23 cellular contexts compared by ENCODE assay signal in the genomic region with DNA sequence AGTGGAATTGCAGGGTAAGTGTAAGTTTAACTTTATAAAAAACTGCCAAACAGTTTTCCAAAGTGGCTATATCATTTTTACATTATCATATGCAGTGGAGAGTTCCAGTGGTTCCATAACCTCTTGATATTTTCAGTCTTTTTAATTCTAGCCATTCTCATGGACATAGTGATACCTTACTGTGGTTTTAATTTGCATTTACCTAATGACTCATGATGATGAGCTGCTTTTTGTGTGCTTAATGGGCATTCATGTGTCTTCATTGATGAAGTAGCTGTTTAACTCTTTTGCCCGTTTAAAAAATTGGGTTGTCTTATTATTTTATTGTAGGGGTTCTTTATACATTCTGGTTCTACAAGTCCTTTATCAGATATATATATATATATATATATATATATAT. TPM values are rescaled to one million over a fixed set of nuclear protein-coding genes. Genes with fewer than 3 reads are reported as not detected.
A peak's percentile ranks its signal among the peaks of the same experiment; 100 is the strongest.
DNase-seq lines count a peak whose midpoint lies in the region; ATAC-seq and TF ChIP-seq lines count a peak whose summit lies in the region.
"Had no signal": no experiment of that assay in that cellular context is flagged by ENCODE, and none has a peak within 500 bp of the region (broad histone marks: within the 10 kb centered on the region; RNA-seq: fewer than 3 reads in every experiment).

No MANE protein-coding gene starts in this region.

- H3K27ac ChIP-seq in neutrophil, result peak overlapping the region; percentile 37
- no peak overlapping the region for H3K27ac ChIP-seq in CD4-positive, alpha-beta T cell (ENCODE audit: low read depth, low read length)
- H3K27ac ChIP-seq: 22Rv1, BLaER1, GM23248, HL-60 had no signal

- H3K4me3 ChIP-seq in neutrophil (ENCODE audit: low read depth in 1 of 2, low read length in 1 of 2), result no peak overlapping the region
- H3K4me3 ChIP-seq: BLaER1, GM23248, HAP-1 had no signal

- H3K27me3 ChIP-seq in neutrophil, result no peaks in the 10 kb centered on the region
- H3K27me3 ChIP-seq in CD4-positive, alpha-beta T cell (ENCODE audit: control insufficient read depth, insufficient read depth, low read length), result no peaks in the 10 kb centered on the region
- H3K27me3 ChIP-seq: BLaER1 had no signal

- CTCF ChIA-PET in CD4-positive, alpha-beta T cell (lab: Charles Lee), result no interaction called here

- H3K27ac Mint-ChIP-seq in activated T-helper 17 cell treated with anti-CD3 and anti-CD28 coated beads, Interleukin-2, amount 50 U/mL, for 72 hours, result no peak overlapping the region
- H3K27ac Mint-ChIP-seq in CD4-positive, alpha-beta T cell, result no peak overlapping the region

- H3K27me3 Mint-ChIP-seq in activated T-helper 17 cell treated with anti-CD3 and anti-CD28 coated beads, Interleukin-2, amount 50 U/mL, for 72 hours, result no peaks in the 10 kb centered on the region
- no peaks in the 10 kb centered on the region for H3K27me3 Mint-ChIP-seq in CD4-positive, alpha-beta T cell
- H3K27me3 Mint-ChIP-seq: CD4-positive, alpha-beta memory T cell had no signal

- H3K36me3 Mint-ChIP-seq in activated T-helper 17 cell treated with anti-CD3 and anti-CD28 coated beads, Interleukin-2, amount 50 U/mL, for 72 hours (ENCODE audit: low read depth), result peaks cover 16% of the 10 kb centered on the region
- peaks cover 54% of the 10 kb centered on the region for H3K36me3 Mint-ChIP-seq in CD4-positive, alpha-beta T cell (ENCODE audit: low read depth)

- intact Hi-C loops in posterior cingulate gyrus (cut with DNase I), result no loop called here
- intact Hi-C loops in CD4-positive, alpha-beta T cell (cut with DNase I, micrococcal nuclease), result no loop called here

- H3K4me3 Mint-ChIP-seq in activated T-helper 17 cell treated with anti-CD3 and anti-CD28 coated beads, Interleukin-2, amount 50 U/mL, for 72 hours, result no peak overlapping the region
- H3K4me3 Mint-ChIP-seq in CD4-positive, alpha-beta T cell, result no peak overlapping the region
- H3K4me3 Mint-ChIP-seq: CD4-positive, alpha-beta memory T cell had no signal

- TF ChIP-seq CTCF in neutrophil (IDR thresholded peaks at IDR 0.05), result no peak
- no peak for TF ChIP-seq CTCF in CD4-positive, alpha-beta T cell (IDR thresholded peaks at IDR 0.05)

- ATAC-seq in activated CD4-positive, CD25-positive, alpha-beta regulatory T cell treated with anti-CD3 and anti-CD28 coated beads, Interleukin-2, amount 50 U/mL, for 24 hours, result peak; percentile 64 to 68
- peak; percentile 80 for ATAC-seq in activated T-helper 17 cell treated with anti-CD3 and anti-CD28 coated beads, Interleukin-2, amount 50 U/mL, for 72 hours (replicated peaks)
- ATAC-seq in GM19455 (IDR thresholded peaks at IDR 0.05; ENCODE audit: unreplicated experiment), result no peak
- no peak for ATAC-seq in CD4-positive, alpha-beta T cell (ENCODE audit: poor library complexity)

- POLR2A ChIA-PET in CD4-positive, alpha-beta T cell (lab: Charles Lee), result no interaction called here

- DNase-seq in activated CD4-positive, CD25-positive, alpha-beta regulatory T cell treated with anti-CD3 and anti-CD28 coated beads, Interleukin-2, amount 50 U/mL, for 72 hours, result no peak
- DNase-seq in NCI-H526 (lab: John Stamatoyannopoulos, UW), result peak; percentile 63
- no peak for DNase-seq in posterior cingulate gyrus
- no peak for DNase-seq in CD4-positive, alpha-beta T cell
- DNase-seq: ACHN; CD4-positive, alpha-beta memory T cell; DMS153; GM23248; KBM-7; NCI-H1105 treated with DMSO at 0.1 percent for 48 hours; NCI-H2029 treated with DMSO at 0.1 percent for 48 hours; NCI-H226; NCI-H510A treated with DMSO at 0.1 percent for 48 hours; NCI-H82; Right ventricle myocardium superior had no signal

- H3K36me3 ChIP-seq in neutrophil, result peaks cover 18% of the 10 kb centered on the region

- H3K9me3 Mint-ChIP-seq in activated T-helper 17 cell treated with anti-CD3 and anti-CD28 coated beads, Interleukin-2, amount 50 U/mL, for 72 hours, result no peaks in the 10 kb centered on the region
- no peaks in the 10 kb centered on the region for H3K9me3 Mint-ChIP-seq in CD4-positive, alpha-beta T cell

- H3K9me3 ChIP-seq in neutrophil, result no peaks in the 10 kb centered on the region
- no peaks in the 10 kb centered on the region for H3K9me3 ChIP-seq in CD4-positive, alpha-beta T cell (ENCODE audit: control insufficient read depth, low read length)
- H3K9me3 ChIP-seq: HAP-1 had no signal

- peaks cover 0 to 10% of the 10 kb centered on the region in 2 experiments for H3K4me1 ChIP-seq in neutrophil (ENCODE audit: control insufficient read depth in 1 of 2, insufficient read depth in 1 of 2, low read depth in 1 of 2, low read length in 1 of 2)

- H3K4me1 Mint-ChIP-seq in activated T-helper 17 cell treated with anti-CD3 and anti-CD28 coated beads, Interleukin-2, amount 50 U/mL, for 72 hours, result peaks cover 17% of the 10 kb centered on the region
- H3K4me1 Mint-ChIP-seq in CD4-positive, alpha-beta T cell (ENCODE audit: low read depth), result peaks cover 9% of the 10 kb centered on the region

RNA-seq across cellular contexts. Expression of gene SNX27, which starts 29.4 kb away (rescaled TPM):
- total RNA-seq in activated T-helper 17 cell treated with anti-CD3 and anti-CD28 coated beads, Interleukin-2, amount 50 U/mL, for 72 hours, result 10 to 100 TPM; 33.6 to 36.3 TPM
- total RNA-seq in CD4-positive, alpha-beta T cell, result 10 to 100 TPM; 13.2 to 13.3 TPM

Comparison
In these comparisons a context has a peak if more than half of its experiments do, and no peak if none do; other contexts are left out.
1. ATAC-seq: peak in activated CD4-positive, CD25-positive, alpha-beta regulatory T cell treated with anti-CD3 and anti-CD28 coated beads, Interleukin-2, amount 50 U/mL, for 24 hours (2 of 2) and activated T-helper 17 cell treated with anti-CD3 and anti-CD28 coated beads, Interleukin-2, amount 50 U/mL, for 72 hours (single experiment); none in GM19455 (single experiment) and CD4-positive, alpha-beta T cell (single experiment).
2. DNase-seq: peak in NCI-H526 (2 of 2); none in activated CD4-positive, CD25-positive, alpha-beta regulatory T cell treated with anti-CD3 and anti-CD28 coated beads, Interleukin-2, amount 50 U/mL, for 72 hours (single experiment), posterior cingulate gyrus (0 of 10) and CD4-positive, alpha-beta T cell (0 of 10).